In genomic region chr12:48388430-48388829, GRCh38 we compare ENCODE assay signal across 21 cellular contexts. TPM values are rescaled to one million over a fixed set of nuclear protein-coding genes. Genes with fewer than 3 reads are reported as not detected.
A peak's percentile ranks its signal among the peaks of the same experiment; 100 is the strongest.
DNase-seq lines count a peak whose midpoint lies in the region; ATAC-seq and TF ChIP-seq lines count a peak whose summit lies in the region.
"Had no signal": no experiment of that assay in that cellular context is flagged by ENCODE, and none has a peak within 500 bp of the region (broad histone marks: within the 10 kb centered on the region; RNA-seq: fewer than 3 reads in every experiment).

No MANE protein-coding gene starts in this region.

- H2AFZ ChIP-seq in HCT116 (ENCODE audit: low read depth, low read length, poor library complexity, severe bottlenecking) (no peak overlapping the region), smooth muscle cell (ENCODE audit: low read depth) (no peak overlapping the region)
- H2AFZ ChIP-seq: neural progenitor cell had no signal

- no peaks in the 10 kb centered on the region for H3F3A ChIP-seq in smooth muscle cell (ENCODE audit: low read depth)

- CTCF ChIA-PET in HCT116 (lab: Charles Lee): no interaction called here

- RAD21 ChIA-PET in HCT116 (lab: Charles Lee; ENCODE audit: low non-redundant PET in 1 of 2, low total read pairs in 2 of 2, uncharacterized antibody in 2 of 2, unreplicated experiment in 2 of 2): no interaction called here

- intact Hi-C loops in HCT116 (cut with micrococcal nuclease) (no loop called here), posterior vena cava (cut with DNase I) (no loop called here)

- H3K36me3 ChIP-seq in HCT116 (ENCODE audit: control insufficient read depth in 1 of 2, insufficient read depth in 2 of 2, low read length in 2 of 2) (no peaks in the 10 kb centered on the region), smooth muscle cell (ENCODE audit: low read depth) (no peaks in the 10 kb centered on the region)
- H3K36me3 ChIP-seq: BLaER1, cardiac muscle cell, neural progenitor cell, spleen had no signal

- H4K20me1 ChIP-seq in HCT116 (ENCODE audit: insufficient read depth) (no peaks in the 10 kb centered on the region), smooth muscle cell (ENCODE audit: low read depth) (no peaks in the 10 kb centered on the region)
- H4K20me1 ChIP-seq: BLaER1 had no signal

- H3K27ac ChIP-seq in HCT116 (ENCODE audit: low read depth, low read length): no peak overlapping the region
- H3K27ac ChIP-seq in smooth muscle cell (ENCODE audit: low read depth): peak overlapping the region; percentile 58
- H3K27ac ChIP-seq: BLaER1, cardiac muscle cell, HL-60, neural progenitor cell, psoas muscle, spleen had no signal

- H3K27me3 ChIP-seq in HCT116 (ENCODE audit: insufficient read depth, low read length) (no peaks in the 10 kb centered on the region), smooth muscle cell (ENCODE audit: low read depth) (no peaks in the 10 kb centered on the region)
- H3K27me3 ChIP-seq: BLaER1, cardiac muscle cell, spleen had no signal

- no peak for TF ChIP-seq POLR2A in HCT116 (IDR thresholded peaks at IDR 0.05; ENCODE audit: borderline replicate concordance, extremely low read depth, insufficient read depth, insufficient read length)

- H3K9ac ChIP-seq in HCT116 (ENCODE audit: low read length): no peak overlapping the region
- H3K9ac ChIP-seq in smooth muscle cell (ENCODE audit: low read depth): no peak overlapping the region
- H3K9ac ChIP-seq: BLaER1, neural progenitor cell had no signal

- H3K9me3 ChIP-seq in HCT116 (ENCODE audit: control insufficient read depth in 1 of 2, insufficient read depth in 1 of 2, low read depth in 1 of 2, low read length in 2 of 2): no peaks in the 10 kb centered on the region
- no peaks in the 10 kb centered on the region for H3K9me3 ChIP-seq in smooth muscle cell (replicated peaks; ENCODE audit: low read depth)
- H3K9me3 ChIP-seq: BLaER1, psoas muscle, spleen had no signal

- no peak for TF ChIP-seq CTCF in HCT116 (IDR thresholded peaks at IDR 0.05 in 2 of 3, conservative IDR thresholded peaks at IDR 0.05 in 1 of 3; ENCODE audit: borderline replicate concordance in 1 of 3, insufficient read depth in 1 of 3, low read depth in 2 of 3, low read length in 2 of 3)
- TF ChIP-seq CTCF in foreskin fibroblast (IDR thresholded peaks at IDR 0.05; ENCODE audit: low read depth, low read length): no peak
- no peak for TF ChIP-seq CTCF in smooth muscle cell (IDR thresholded peaks at IDR 0.05; ENCODE audit: borderline replicate concordance, insufficient read depth, poor library complexity, severe bottlenecking)

- H3K4me2 ChIP-seq in HCT116 (ENCODE audit: low read length): peak overlapping the region; percentile 19; the same call in 1 of the 2 replicates
- peak overlapping the region; percentile 8 for H3K4me2 ChIP-seq in smooth muscle cell
- H3K4me2 ChIP-seq: neural progenitor cell had no signal

- H3K4me1 ChIP-seq in HCT116 (ENCODE audit: control insufficient read depth in 1 of 2, insufficient read depth in 2 of 2, low read length in 2 of 2) (peaks cover 0 to 12% of the 10 kb centered on the region in 2 experiments; a peak in 3 of 4 replicates), smooth muscle cell (ENCODE audit: low read depth) (no peaks in the 10 kb centered on the region)
- H3K4me1 ChIP-seq: Caco-2, neural progenitor cell, psoas muscle, spleen had no signal

- TF ChIP-seq RAD21 in HCT116 (IDR thresholded peaks at IDR 0.05; ENCODE audit: low read depth): no peak

- 92% methylated on average over 1 of the region's 1 CpG for WGBS in smooth muscle cell (ENCODE audit: low lambda C conversion rate)

- no peak for ATAC-seq in HCT116
- no peak for ATAC-seq in GM18511 (IDR thresholded peaks at IDR 0.05; ENCODE audit: unreplicated experiment)
- ATAC-seq: activated CD4-positive, alpha-beta T cell treated with anti-CD3 and anti-CD28 coated beads for 36 hours; psoas muscle; T-cell had no signal

- no peaks in the 10 kb centered on the region for H3K79me2 ChIP-seq in HCT116 (ENCODE audit: insufficient read depth, low read length)
- no peaks in the 10 kb centered on the region for H3K79me2 ChIP-seq in smooth muscle cell (ENCODE audit: low read depth)

- no peaks in the 10 kb centered on the region for H3K9me2 ChIP-seq in HCT116 (ENCODE audit: insufficient read depth)

- H3K4me3 ChIP-seq in HCT116 (replicated peaks in 1 of 2; ENCODE audit: low read depth in 1 of 2, low read length in 2 of 2) (no peak overlapping the region), foreskin fibroblast (ENCODE audit: low read depth in 1 of 2, low read length in 2 of 2) (no peak overlapping the region), smooth muscle cell (no peak overlapping the region)
- H3K4me3 ChIP-seq: BLaER1, cardiac muscle cell, neural progenitor cell, psoas muscle, spleen had no signal

- POLR2A ChIA-PET in HCT116 (lab: Charles Lee): no interaction called here

- DNase-seq in HCT116 (ENCODE audit: low read depth, low spot score) (no peak), astrocyte of the hippocampus (ENCODE audit: low read depth, low spot score) (peak; percentile 7), foreskin fibroblast (peak; percentile 3 to 18), smooth muscle cell (lab: John Stamatoyannopoulos, UW; ENCODE audit: unreplicated experiment) (no peak), H4 (ENCODE audit: low spot score) (no peak), posterior vena cava (ENCODE audit: low spot score) (no peak), iPS-NIHi11 (ENCODE audit: low spot score) (no peak)
- DNase-seq: activated CD4-positive, alpha-beta T cell treated with anti-CD3 and anti-CD28 coated beads for 36 hours; activated naive CD8-positive, alpha-beta T cell treated with anti-CD3 and anti-CD28 coated beads for 36 hours; Caco-2; NCI-H1694 treated with DMSO at 0.1 percent for 48 hours; NCI-H69; psoas muscle; SHP77; spleen; T-cell had no signal

- BruUV-seq in HCT116 (replicated peaks; lab: Mats Ljungman, UMichigan): no TSS peak

TF ChIP-seq in HCT116, 20 proteins besides CTCF, POLR2A, EP300 and RAD21:
- no peak for TF ChIP-seq YY1 (IDR thresholded peaks at IDR 0.05; ENCODE audit: extremely low read depth, insufficient replicate concordance, low read depth, low read length)
- TF ChIP-seq EGR1 (IDR thresholded peaks at IDR 0.05; ENCODE audit: low read depth): no peak
- no peak for TF ChIP-seq TCF7L2 (IDR thresholded peaks at IDR 0.05; ENCODE audit: borderline replicate concordance, extremely low read depth, insufficient read depth, insufficient read length)
- TF ChIP-seq CBX3 (IDR thresholded peaks at IDR 0.05; ENCODE audit: low read depth): no peak
- TF ChIP-seq JUND (IDR thresholded peaks at IDR 0.05): no peak
- TF ChIP-seq CEBPB (IDR thresholded peaks at IDR 0.05; ENCODE audit: low read depth): no peak
- TF ChIP-seq EZH2phosphoT487 (IDR thresholded peaks at IDR 0.05; ENCODE audit: borderline replicate concordance): no peak
- TF ChIP-seq ZFX (IDR thresholded peaks at IDR 0.05): no peak
- TF ChIP-seq SP1 (IDR thresholded peaks at IDR 0.05; ENCODE audit: low read depth): no peak
- no peak for TF ChIP-seq ATF3 (IDR thresholded peaks at IDR 0.05)
- TF ChIP-seq ZBTB33 (IDR thresholded peaks at IDR 0.05; ENCODE audit: extremely low read depth, insufficient replicate concordance, low read length): no peak
- TF ChIP-seq POLR2AphosphoS5 (IDR thresholded peaks at IDR 0.05; ENCODE audit: low read depth, low read length): no peak
- no peak for TF ChIP-seq ELF1 (IDR thresholded peaks at IDR 0.05; ENCODE audit: borderline replicate concordance, low read depth)
- no peak for TF ChIP-seq SRF (IDR thresholded peaks at IDR 0.05; ENCODE audit: low read depth)
- TF ChIP-seq EZH2 (IDR thresholded peaks at IDR 0.05): no peak
- TF ChIP-seq MAX (IDR thresholded peaks at IDR 0.05): no peak
TF ChIP-seq in HCT116: peak in this region for 0.

RNA-seq across cellular contexts. Expression of gene ZNF641, which starts 37.7 kb away (rescaled TPM):
- total RNA-seq in HCT116 (2021; ENCODE audit: unreplicated experiment) (12.1 TPM), smooth muscle cell (28.1 and 61.4 TPM in 2 replicates), posterior vena cava (10 to 100 TPM; 16.8 to 22.3 TPM)
- polyA plus RNA-seq in HCT116 (2012): 5.4 and 5.9 TPM in 2 replicates
- polyA plus RNA-seq in smooth muscle cell: 19.4 and 22.6 TPM in 2 replicates
- 7.0 and 7.2 TPM in 2 replicates for total RNA-seq in H4 (2014; rRNA removed; shearing (Covaris generic))

Comparison
In these comparisons a context has a peak if more than half of its experiments do, and no peak if none do; other contexts are left out.
1. DNase-seq: peak in astrocyte of the hippocampus (single experiment) and foreskin fibroblast (2 of 2); none in HCT116 (single experiment), smooth muscle cell (single experiment), H4 (single experiment), posterior vena cava (single experiment) and iPS-NIHi11 (single experiment).